Comparison of ENCODE assay signal across 1 cellular context in the genomic region with DNA sequence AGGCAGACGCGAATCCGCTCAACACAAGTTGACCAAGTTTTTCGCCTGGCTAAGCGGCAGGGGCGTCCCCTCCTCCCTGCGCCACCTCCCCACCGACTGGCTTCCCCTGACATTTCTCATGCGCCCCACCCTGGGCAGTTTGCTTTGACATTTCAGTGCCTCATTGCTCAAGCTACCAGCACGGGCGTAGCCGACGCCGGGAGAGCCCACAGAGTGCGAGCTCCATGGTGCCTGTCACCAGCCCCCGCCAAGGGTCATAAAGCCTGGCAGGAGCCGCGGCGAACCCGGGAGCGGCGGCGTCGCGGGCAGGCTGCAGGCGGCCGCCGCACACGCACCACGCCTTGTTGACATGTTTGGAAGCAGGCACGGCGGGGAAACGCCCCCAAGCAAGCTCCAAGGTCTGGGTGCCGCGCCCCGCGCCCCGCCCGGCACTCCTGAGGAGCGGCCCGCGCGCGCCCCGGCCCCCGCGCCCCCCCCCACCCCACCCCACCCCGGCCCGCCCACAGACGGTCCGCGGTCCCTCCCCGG.
TF ChIP-seq lines count a peak whose summit lies in the region.

No MANE protein-coding gene starts in this region.

TF ChIP-seq in IMR-90, 13 proteins besides CTCF, POLR2A, EP300 and RAD21:
- TF ChIP-seq MXI1 (IDR thresholded peaks at IDR 0.05; ENCODE audit: borderline replicate concordance, low read depth, low read length) = peak; percentile 84; the same call in 1 of the 2 replicates
- peak; percentile 55 for TF ChIP-seq CEBPB (IDR thresholded peaks at IDR 0.05; ENCODE audit: low read depth, low read length)
- no peak for TF ChIP-seq USF2 (IDR thresholded peaks at IDR 0.05; ENCODE audit: low read depth, low read length)
- TF ChIP-seq MAZ (IDR thresholded peaks at IDR 0.05; ENCODE audit: borderline replicate concordance, low read depth, low read length) = 0 out of 2 replicates have a peak, but pooled peaks have one; percentile 12
- TF ChIP-seq BHLHE40 (IDR thresholded peaks at IDR 0.05; ENCODE audit: low read depth, low read length) = peak; percentile 37; the same call in 1 of the 2 replicates
